In the genomic region with DNA sequence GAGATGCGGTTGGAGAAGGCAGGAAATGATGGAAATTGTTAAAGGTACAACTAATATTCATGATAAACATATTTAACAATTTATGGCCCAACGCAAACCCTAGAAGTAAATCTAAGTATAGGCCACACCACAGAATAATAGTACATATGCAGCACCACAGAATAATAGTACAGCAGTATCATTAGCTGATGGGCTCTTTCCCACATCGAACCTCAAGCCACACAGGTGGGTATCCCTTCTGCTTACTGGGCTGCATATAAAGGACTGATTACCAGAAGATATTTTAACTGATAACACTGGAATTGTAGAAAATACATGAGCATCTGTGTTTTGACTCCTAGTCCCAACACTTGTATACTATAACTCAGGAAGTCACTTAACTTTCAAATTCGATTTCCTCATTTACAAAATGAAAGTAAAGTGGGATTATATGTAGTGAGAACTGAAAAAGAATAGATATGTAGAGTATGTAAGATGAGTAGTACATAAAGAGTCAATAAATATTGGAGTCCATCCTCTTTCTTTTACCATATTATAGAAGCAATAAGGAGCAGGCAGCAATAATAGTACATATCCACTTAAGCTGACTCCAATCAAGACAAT, we compare ENCODE assay signal across 14 cellular contexts.
DNase-seq lines count a peak whose midpoint lies in the region; ATAC-seq, FAIRE-seq and TF ChIP-seq lines count a peak whose summit lies in the region.
"Had no signal": no experiment of that assay in that cellular context is flagged by ENCODE, and none has a peak within 500 bp of the region (broad histone marks: within the 10 kb centered on the region; RNA-seq: fewer than 3 reads in every experiment).

No MANE protein-coding gene starts in this region.

- no peaks in the 10 kb centered on the region for H3K36me3 Mint-ChIP-seq in T-helper 2 cell treated with Interferon-gamma antibody and Interleukin-4, amounts not matched to agents 5 μg/mL and 100 μg/mL, for 36 hours (ENCODE audit: low read depth)
- H3K36me3 Mint-ChIP-seq in activated CD8-positive, alpha-beta T cell treated with anti-CD3 and anti-CD28 coated beads for 36 hours (ENCODE audit: low read depth) = no peaks in the 10 kb centered on the region
- H3K36me3 Mint-ChIP-seq: neural progenitor cell had no signal

- no peak overlapping the region for H3K4me3 ChIP-seq in GM23248
- no peak overlapping the region for H3K4me3 ChIP-seq in osteoblast (ENCODE audit: insufficient read depth, low read length)
- H3K4me3 ChIP-seq in HepG2 (replicated peaks in 1 of 3; ENCODE audit: insufficient read depth in 1 of 3, low read depth in 2 of 3, low read length in 3 of 3) = no peak overlapping the region

- TF ChIP-seq CTCF in activated CD8-positive, alpha-beta T cell treated with anti-CD3 and anti-CD28 coated beads for 36 hours (IDR thresholded peaks at IDR 0.05) = no peak
- TF ChIP-seq CTCF in osteoblast (IDR thresholded peaks at IDR 0.05; ENCODE audit: extremely low read depth, low read depth, low read length) = no peak
- TF ChIP-seq CTCF in HepG2 (CRISPR knock-in tag; IDR thresholded peaks at IDR 0.05) = no peak

- H3K9me3 ChIP-seq in GM23248 (ENCODE audit: low read depth) (no peaks in the 10 kb centered on the region), osteoblast (ENCODE audit: low read depth, low read length) (no peaks in the 10 kb centered on the region), HepG2 (ENCODE audit: low read length) (no peaks in the 10 kb centered on the region)
- H3K9me3 ChIP-seq: esophagus muscularis mucosa had no signal

- peaks cover 5% of the 10 kb centered on the region; the same call in 1 of the 2 replicates for H3F3A ChIP-seq in GM23248 (ENCODE audit: insufficient read depth)

- H3K9me2 ChIP-seq in GM23248 (ENCODE audit: insufficient read depth) = no peaks in the 10 kb centered on the region

- ATAC-seq in activated CD8-positive, alpha-beta T cell treated with anti-CD3 and anti-CD28 coated beads for 36 hours = peak; percentile 39
- no peak for ATAC-seq in HepG2

- H4K20me1 ChIP-seq in GM23248 (ENCODE audit: insufficient read depth) (no peaks in the 10 kb centered on the region), osteoblast (ENCODE audit: insufficient read depth, low read length) (no peaks in the 10 kb centered on the region), HepG2 (ENCODE audit: insufficient read depth, low read length) (no peaks in the 10 kb centered on the region)

- H3K4me1 ChIP-seq in GM23248 (ENCODE audit: insufficient read depth) (peaks cover 17% of the 10 kb centered on the region), osteoblast (ENCODE audit: insufficient read depth, low read length) (peaks cover 19% of the 10 kb centered on the region), HepG2 (ENCODE audit: insufficient read depth, low read length) (no peaks in the 10 kb centered on the region)
- H3K4me1 ChIP-seq: neural progenitor cell had no signal

- peak overlapping the region; percentile 3; the same call in 1 of the 2 replicates for H3K9ac ChIP-seq in GM23248
- H3K9ac ChIP-seq in HepG2 (ENCODE audit: insufficient read depth, low read depth, low read length) = no peak overlapping the region
- H3K9ac ChIP-seq: neural progenitor cell had no signal

- H3K27me3 Mint-ChIP-seq in T-helper 2 cell treated with Interferon-gamma antibody and Interleukin-4, amounts not matched to agents 5 μg/mL and 100 μg/mL, for 36 hours (ENCODE audit: low read depth) = peaks cover 4% of the 10 kb centered on the region
- H3K27me3 Mint-ChIP-seq in activated CD8-positive, alpha-beta T cell treated with anti-CD3 and anti-CD28 coated beads for 36 hours = no peaks in the 10 kb centered on the region

- FAIRE-seq in HepG2 (lab: Jason Lieb, UNC) = no peak

- H3K79me2 ChIP-seq in GM23248 (ENCODE audit: insufficient read depth) = peaks cover 83% of the 10 kb centered on the region
- H3K79me2 ChIP-seq in osteoblast (ENCODE audit: insufficient read depth, low read length) = peaks cover 60% of the 10 kb centered on the region
- no peaks in the 10 kb centered on the region for H3K79me2 ChIP-seq in HepG2 (ENCODE audit: insufficient read depth, low read length)

- DNase-seq in T-helper 2 cell treated with Interferon-gamma antibody and Interleukin-4, amounts not matched to agents 5 μg/mL and 100 μg/mL, for 36 hours (ENCODE audit: low spot score) = no peak
- DNase-seq in T-helper 2 cell (no peak), GM23248 (no peak), osteoblast (ENCODE audit: insufficient read length, low spot score, missing footprints) (no peak), SKM-1 (lab: John Stamatoyannopoulos, UW; ENCODE audit: unreplicated experiment) (no peak), HepG2 (ENCODE audit: low spot score) (no peak), NCI-H1930 (lab: John Stamatoyannopoulos, UW) (no peak)
- no peak for DNase-seq in activated CD8-positive, alpha-beta T cell treated with anti-CD3 and anti-CD28 coated beads for 36 hours
- DNase-seq: 8988T, islet precursor cell, NCI-H2081, RPMI8226 had no signal

- H3K27ac ChIP-seq in GM23248 (no peak overlapping the region), osteoblast (ENCODE audit: low read depth, low read length) (peak overlapping the region; percentile 38), HepG2 (ENCODE audit: extremely low read length, insufficient read depth, low read length) (no peak overlapping the region)
- H3K27ac ChIP-seq: esophagus muscularis mucosa, neural progenitor cell had no signal

- no peaks in the 10 kb centered on the region for H3K9me3 Mint-ChIP-seq in T-helper 2 cell treated with Interferon-gamma antibody and Interleukin-4, amounts not matched to agents 5 μg/mL and 100 μg/mL, for 36 hours
- no peaks in the 10 kb centered on the region for H3K9me3 Mint-ChIP-seq in activated CD8-positive, alpha-beta T cell treated with anti-CD3 and anti-CD28 coated beads for 36 hours
- H3K9me3 Mint-ChIP-seq: neural progenitor cell had no signal

- H3K27me3 ChIP-seq in GM23248 (replicated peaks; ENCODE audit: insufficient read depth) (no peaks in the 10 kb centered on the region), osteoblast (ENCODE audit: insufficient read depth, low read length) (no peaks in the 10 kb centered on the region), HepG2 (ENCODE audit: control insufficient read depth in 1 of 2, insufficient read depth in 2 of 2, low read length in 2 of 2) (no peaks in the 10 kb centered on the region)
- H3K27me3 ChIP-seq: esophagus muscularis mucosa, neural progenitor cell had no signal

- intact Hi-C loops in activated CD8-positive, alpha-beta T cell treated with anti-CD3 and anti-CD28 coated beads for 36 hours (cut with micrococcal nuclease) = loop anchor here (5.0 to 10.0 kb wide), 4 partner anchors 93 to 488 kb away; partner anchors contain the start of gene TSC22D1
- intact Hi-C loops in HepG2 (cut with micrococcal nuclease; ENCODE audit: unreplicated experiment) = loop anchor here (5.0 kb wide), 1 partner anchor 393 kb away; no protein-coding TSS in a partner anchor

- CTCF ChIA-PET in activated CD8-positive, alpha-beta T cell treated with anti-CD3 and anti-CD28 coated beads for 36 hours (lab: Charles Lee) = interaction anchor here (0.8 to 3.1 kb wide), 34 partner anchors 8 to 562 kb away, joined by 3 to 25 read pairs (median 4); partner anchors contain the start of genes GPALPP1, NUFIP1 and TSC22D1
- CTCF ChIA-PET in HepG2 (lab: Yijun Ruan, JAX; ENCODE audit: low intra/inter-chr PET ratio, low total read pairs) = interaction anchor here (1.2 to 2.2 kb wide), 4 partner anchors 163 to 485 kb away, joined by 3 to 9 read pairs (median 6); no protein-coding TSS in a partner anchor

- TF ChIP-seq EP300 in HepG2 (IDR thresholded peaks at IDR 0.05; ENCODE audit: low read depth in 2 of 2, low read length in 2 of 2) = no peak
- TF ChIP-seq EP300 in HepG2 (CRISPR knock-in tag; IDR thresholded peaks at IDR 0.05; ENCODE audit: borderline replicate concordance) = no peak

- H3K4me2 ChIP-seq in GM23248 (ENCODE audit: unreplicated experiment) = no peak overlapping the region
- H3K4me2 ChIP-seq in osteoblast (ENCODE audit: insufficient read depth, low read length) = peak overlapping the region; percentile 69
- H3K4me2 ChIP-seq in HepG2 (ENCODE audit: low read depth, low read length) = no peak overlapping the region
- H3K4me2 ChIP-seq: neural progenitor cell had no signal

- TF ChIP-seq RAD21 in HepG2 (CRISPR knock-in tag; IDR thresholded peaks at IDR 0.05) = no peak

- in situ Hi-C loops in GM23248 (cut with MboI) = no loop called here
- in situ Hi-C loops in HepG2 (cut with HindIII; ENCODE audit: extremely low pct_ligation_motif_present, low pct_unique_long_range_greater_than_20kb) = loop anchor here (10.0 kb wide), 1 partner anchor 480 kb away; no protein-coding TSS in a partner anchor

- TF ChIP-seq POLR2A in HepG2 (IDR thresholded peaks at IDR 0.05; ENCODE audit: insufficient read depth in 1 of 2, low read depth in 2 of 2, low read length in 2 of 2) = no peak

- POLR2A ChIA-PET in activated CD8-positive, alpha-beta T cell treated with anti-CD3 and anti-CD28 coated beads for 36 hours (lab: Charles Lee) = interaction anchor here (0.6 kb wide), 1 partner anchor 162 kb away, joined by 4 read pairs; no protein-coding TSS in a partner anchor
- POLR2A ChIA-PET in HepG2 (lab: Yijun Ruan, JAX) = no interaction called here

- H2AFZ ChIP-seq in GM23248 = no peak overlapping the region
- no peak overlapping the region for H2AFZ ChIP-seq in osteoblast (ENCODE audit: low read length)
- H2AFZ ChIP-seq in HepG2 (ENCODE audit: low read length) = no peak overlapping the region
- H2AFZ ChIP-seq: neural progenitor cell had no signal

- BruUV-seq in HepG2 (replicated peaks; lab: Mats Ljungman, UMichigan) = no TSS peak

- H3K36me3 ChIP-seq in GM23248 (ENCODE audit: low read depth) = peaks cover 6% of the 10 kb centered on the region; the same call in 1 of the 2 replicates
- peaks cover 12% of the 10 kb centered on the region for H3K36me3 ChIP-seq in osteoblast (ENCODE audit: insufficient read depth, low read length)
- no peaks in the 10 kb centered on the region for H3K36me3 ChIP-seq in HepG2 (replicated peaks in 1 of 2; ENCODE audit: control insufficient read depth in 1 of 2, insufficient read depth in 2 of 2, low read length in 2 of 2)
- H3K36me3 ChIP-seq: esophagus muscularis mucosa, neural progenitor cell had no signal

- peak overlapping the region; percentile 47 for H3K4me3 Mint-ChIP-seq in T-helper 2 cell treated with Interferon-gamma antibody and Interleukin-4, amounts not matched to agents 5 μg/mL and 100 μg/mL, for 36 hours
- H3K4me3 Mint-ChIP-seq in activated CD8-positive, alpha-beta T cell treated with anti-CD3 and anti-CD28 coated beads for 36 hours = peak overlapping the region; percentile 55
- H3K4me3 Mint-ChIP-seq: neural progenitor cell had no signal

- peaks cover 13% of the 10 kb centered on the region for H3K4me1 Mint-ChIP-seq in T-helper 2 cell treated with Interferon-gamma antibody and Interleukin-4, amounts not matched to agents 5 μg/mL and 100 μg/mL, for 36 hours (ENCODE audit: low read depth)
- H3K4me1 Mint-ChIP-seq in activated CD8-positive, alpha-beta T cell treated with anti-CD3 and anti-CD28 coated beads for 36 hours (ENCODE audit: low read depth) = peaks cover 17% of the 10 kb centered on the region
- H3K4me1 Mint-ChIP-seq: neural progenitor cell had no signal

- WGBS in GM23248 (ENCODE audit: low coverage in 1 of 2, low lambda C conversion rate in 2 of 2, missing lambda C conversion rate in 2 of 2), 2 experiments = 69 to 84% methylated on average over 4 of the region's 4 CpGs
- 57% methylated on average over 4 of the region's 4 CpGs for WGBS in HepG2 (ENCODE audit: low lambda C conversion rate)

- H3K27ac Mint-ChIP-seq in T-helper 2 cell treated with Interferon-gamma antibody and Interleukin-4, amounts not matched to agents 5 μg/mL and 100 μg/mL, for 36 hours = peak overlapping the region; percentile 14
- H3K27ac Mint-ChIP-seq in activated CD8-positive, alpha-beta T cell treated with anti-CD3 and anti-CD28 coated beads for 36 hours = peak overlapping the region; percentile 51
- H3K27ac Mint-ChIP-seq: neural progenitor cell had no signal
